In genomic region chr3:58071480-58071971, GRCh38 we compare ENCODE assay signal across 2 cellular contexts.
TF ChIP-seq lines count a peak whose summit lies in the region.

No MANE protein-coding gene starts in this region.

TF ChIP-seq in IMR-90, 13 proteins besides CTCF, POLR2A, EP300 and RAD21:
- TF ChIP-seq, protein P1, sequence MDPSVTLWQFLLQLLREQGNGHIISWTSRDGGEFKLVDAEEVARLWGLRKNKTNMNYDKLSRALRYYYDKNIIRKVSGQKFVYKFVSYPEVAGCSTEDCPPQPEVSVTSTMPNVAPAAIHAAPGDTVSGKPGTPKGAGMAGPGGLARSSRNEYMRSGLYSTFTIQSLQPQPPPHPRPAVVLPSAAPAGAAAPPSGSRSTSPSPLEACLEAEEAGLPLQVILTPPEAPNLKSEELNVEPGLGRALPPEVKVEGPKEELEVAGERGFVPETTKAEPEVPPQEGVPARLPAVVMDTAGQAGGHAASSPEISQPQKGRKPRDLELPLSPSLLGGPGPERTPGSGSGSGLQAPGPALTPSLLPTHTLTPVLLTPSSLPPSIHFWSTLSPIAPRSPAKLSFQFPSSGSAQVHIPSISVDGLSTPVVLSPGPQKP (IDR thresholded peaks at IDR 0.05; ENCODE audit: borderline replicate concordance, low read depth, low read length) = no peak
- TF ChIP-seq, protein P2, sequence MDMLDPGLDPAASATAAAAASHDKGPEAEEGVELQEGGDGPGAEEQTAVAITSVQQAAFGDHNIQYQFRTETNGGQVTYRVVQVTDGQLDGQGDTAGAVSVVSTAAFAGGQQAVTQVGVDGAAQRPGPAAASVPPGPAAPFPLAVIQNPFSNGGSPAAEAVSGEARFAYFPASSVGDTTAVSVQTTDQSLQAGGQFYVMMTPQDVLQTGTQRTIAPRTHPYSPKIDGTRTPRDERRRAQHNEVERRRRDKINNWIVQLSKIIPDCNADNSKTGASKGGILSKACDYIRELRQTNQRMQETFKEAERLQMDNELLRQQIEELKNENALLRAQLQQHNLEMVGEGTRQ (IDR thresholded peaks at IDR 0.05; ENCODE audit: low read depth, low read length) = no peak
- TF ChIP-seq RCOR1 (IDR thresholded peaks at IDR 0.05; ENCODE audit: insufficient replicate concordance, low read length) (no peak), MAFK (IDR thresholded peaks at IDR 0.05; ENCODE audit: low read depth, low read length) (no peak), NFE2L2 (IDR thresholded peaks at IDR 0.05; ENCODE audit: low read depth, low read length) (no peak), MAZ (IDR thresholded peaks at IDR 0.05; ENCODE audit: borderline replicate concordance, low read depth, low read length) (no peak), MXI1 (IDR thresholded peaks at IDR 0.05; ENCODE audit: borderline replicate concordance, low read depth, low read length) (no peak), RFX5 (IDR thresholded peaks at IDR 0.05; ENCODE audit: low read depth, low read length) (no peak), SMC3 (IDR thresholded peaks at IDR 0.05; ENCODE audit: low read depth, low read length) (no peak), FOS (IDR thresholded peaks at IDR 0.05; ENCODE audit: low read depth, low read length) (no peak), BHLHE40 (IDR thresholded peaks at IDR 0.05; ENCODE audit: low read depth, low read length) (no peak), CHD1 (IDR thresholded peaks at IDR 0.05; ENCODE audit: low read depth, low read length) (no peak), CEBPB (IDR thresholded peaks at IDR 0.05; ENCODE audit: low read depth, low read length) (no peak)

TF ChIP-seq in H1, 55 proteins besides CTCF, POLR2A, EP300 and RAD21:
- TF ChIP-seq SUZ12 (IDR thresholded peaks at IDR 0.05; ENCODE audit: low read length) = no peak
- TF ChIP-seq JUN (IDR thresholded peaks at IDR 0.05; ENCODE audit: low read depth, low read length) = no peak
- TF ChIP-seq JUND (IDR thresholded peaks at IDR 0.05; ENCODE audit: low read length) = no peak
- no peak for TF ChIP-seq E2F6 (IDR thresholded peaks at IDR 0.05)
- TF ChIP-seq SIX5 (IDR thresholded peaks at IDR 0.05; ENCODE audit: low read depth, low read length) = no peak
- no peak for TF ChIP-seq RNF2 (IDR thresholded peaks at IDR 0.05; ENCODE audit: borderline replicate concordance, low read depth, low read length, missing control alignments, poor library complexity, severe bottlenecking)
- no peak for TF ChIP-seq ZNF274 (IDR thresholded peaks at IDR 0.05; ENCODE audit: borderline replicate concordance, extremely low read depth, low read length)
- TF ChIP-seq PHF8 (conservative IDR thresholded peaks at IDR 0.05; ENCODE audit: low read depth, low read length) = no peak
- TF ChIP-seq RXRA (IDR thresholded peaks at IDR 0.05; ENCODE audit: insufficient read depth, low read depth, low read length) = no peak
- no peak for TF ChIP-seq KDM1A (IDR thresholded peaks at IDR 0.05; ENCODE audit: borderline replicate concordance, low read length)
- no peak for TF ChIP-seq FOSL1 (IDR thresholded peaks at IDR 0.05; ENCODE audit: insufficient read depth, low read depth, low read length)
- TF ChIP-seq HDAC6 (IDR thresholded peaks at IDR 0.05; ENCODE audit: low read depth, low read length) = no peak
- no peak for TF ChIP-seq BCL11A (IDR thresholded peaks at IDR 0.05; ENCODE audit: low read depth in 2 of 2, low read length in 2 of 2)
- no peak for TF ChIP-seq TCF12 (IDR thresholded peaks at IDR 0.05; ENCODE audit: low read depth, low read length)
- TF ChIP-seq, protein P2 (IDR thresholded peaks at IDR 0.05; ENCODE audit: low read length) = no peak
- TF ChIP-seq POU5F1 (IDR thresholded peaks at IDR 0.05; ENCODE audit: low read depth, low read length) = no peak
